ENCODE assay signal across 8 cellular contexts in the genomic region with DNA sequence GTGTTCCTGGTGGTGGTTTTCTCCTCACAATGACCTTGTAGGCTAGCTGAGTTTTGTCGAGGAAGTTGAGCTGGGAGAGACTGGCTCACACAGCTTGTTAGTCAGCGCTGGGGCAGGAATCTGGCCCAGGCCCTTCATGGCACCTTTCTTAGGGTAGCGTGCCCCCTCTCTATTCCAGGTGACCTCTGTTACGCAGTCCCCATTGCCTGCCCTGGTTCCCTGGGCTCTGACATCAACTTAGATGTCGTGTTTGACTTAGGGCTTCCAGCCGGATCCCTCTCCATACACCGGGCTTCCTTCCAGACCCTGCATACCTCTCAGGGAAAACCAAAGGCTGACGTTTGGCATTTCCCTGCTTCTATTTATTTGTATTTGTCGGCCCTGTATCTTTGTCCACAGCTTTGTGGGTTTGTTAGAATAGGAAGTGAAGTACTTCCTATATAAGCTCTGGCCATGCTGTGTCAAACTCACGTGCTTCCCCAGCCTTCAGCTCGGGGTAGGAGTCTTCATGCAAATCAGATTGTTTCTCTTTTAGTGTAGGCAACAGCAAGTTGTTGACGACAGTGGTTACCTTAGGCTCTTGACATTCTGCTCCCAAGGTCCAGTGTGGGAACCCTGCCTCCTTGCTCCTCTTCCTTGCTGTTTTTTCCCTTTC. TPM values are rescaled to one million over a fixed set of nuclear protein-coding genes. Genes with fewer than 3 reads are reported as not detected.
DNase-seq lines count a peak whose midpoint lies in the region; ATAC-seq lines count a peak whose summit lies in the region.

No MANE protein-coding gene starts in this region.

- peaks cover 39% of the 10 kb centered on the region for H3K4me1 ChIP-seq in right cardiac atrium (ENCODE audit: control insufficient read depth, insufficient read depth, low read length)

- ATAC-seq in GM18498 (IDR thresholded peaks at IDR 0.05; ENCODE audit: unreplicated experiment) (peak; percentile 71), GM21717 (IDR thresholded peaks at IDR 0.05; ENCODE audit: unreplicated experiment) (peak; percentile 57), right cardiac atrium (peak; percentile 28 to 65)

- no peak overlapping the region for H3K4me3 ChIP-seq in right cardiac atrium (ENCODE audit: low read length)

- H3K27ac ChIP-seq in KOPT-K1 (ENCODE audit: low read depth, low read length, poor library complexity, severe bottlenecking) (peak overlapping the region; percentile 96), right cardiac atrium (ENCODE audit: low read length) (peak overlapping the region; percentile 92)

- intact Hi-C loops in right cardiac atrium (cut with DNase I): no loop called here

- no peaks in the 10 kb centered on the region for H3K9me3 ChIP-seq in KOPT-K1 (ENCODE audit: insufficient read depth, low read length, poor library complexity, severe bottlenecking)
- no peaks in the 10 kb centered on the region for H3K9me3 ChIP-seq in right cardiac atrium (ENCODE audit: control insufficient read depth, low read length)

- no peaks in the 10 kb centered on the region for H3K27me3 ChIP-seq in right cardiac atrium (ENCODE audit: control insufficient read depth, insufficient read depth)

- WGBS in right cardiac atrium: 27% methylated on average over 12 of the region's 12 CpGs

- H3K36me3 ChIP-seq in KOPT-K1 (ENCODE audit: insufficient read depth, low read length): no peaks in the 10 kb centered on the region

- DNase-seq in activated naive CD4-positive, alpha-beta T cell treated with Interleukin-2 at 50 U/mL for 16 hours: peak; percentile 48
- peak in 1 of 3 donors; percentile 72 for DNase-seq in right cardiac atrium
- peak; percentile 46 for DNase-seq in stimulated activated CD4-positive, alpha-beta T cell treated with anti-CD3 and anti-CD28 coated beads, Interleukin-4, amount 100 ng/mL, for 24 hours
- DNase-seq in ecto neural progenitor cell (ENCODE audit: low spot score): no peak
- DNase-seq in DMS114 treated with DMSO at 0.1 percent for 48 hours (lab: John Stamatoyannopoulos, UW; ENCODE audit: unreplicated experiment): no peak

RNA-seq across cellular contexts. Expression of a gene that starts 12.8 kb away (rescaled TPM):
- 10 to 100 TPM; 41.4 to 48.9 (median 46.6) TPM for total RNA-seq in right cardiac atrium
- polyA plus RNA-seq in right cardiac atrium: 19.6 TPM

Comparison
In these comparisons a context has a peak if more than half of its experiments do, and no peak if none do; other contexts are left out.
1. DNase-seq: peak in activated naive CD4-positive, alpha-beta T cell treated with Interleukin-2 at 50 U/mL for 16 hours (single experiment) and stimulated activated CD4-positive, alpha-beta T cell treated with anti-CD3 and anti-CD28 coated beads, Interleukin-4, amount 100 ng/mL, for 24 hours (single experiment); none in ecto neural progenitor cell (single experiment) and DMS114 treated with DMSO at 0.1 percent for 48 hours (single experiment).
2. Peak in every context shown above with its lines, with median percentiles within 50 percentile points of each other: ATAC-seq.